8 cellular contexts compared by ENCODE assay signal in genomic region chr7:55569797-55570196, GRCh38. TPM values are rescaled to one million over a fixed set of nuclear protein-coding genes. Genes with fewer than 3 reads are reported as not detected.
A peak's percentile ranks its signal among the peaks of the same experiment; 100 is the strongest.
DNase-seq lines count a peak whose midpoint lies in the region; ATAC-seq lines count a peak whose summit lies in the region.

No MANE protein-coding gene starts in this region.

- H3K4me1 Mint-ChIP-seq in T-helper 1 cell treated with Interleukin-12 subunit alpha and Interleukin-12 subunit beta and Interleukin-4 antibody, amounts not matched to agents 30 μg/mL and 1 μg/mL, for 36 hours (ENCODE audit: low read depth): peaks cover 71% of the 10 kb centered on the region
- H3K4me1 Mint-ChIP-seq in memory B cell: peaks cover 64% of the 10 kb centered on the region

- peak; percentile 39 for ATAC-seq in GM18909 (IDR thresholded peaks at IDR 0.05; ENCODE audit: poor library complexity, unreplicated experiment)
- peak; percentile 18 for ATAC-seq in HG02884 (IDR thresholded peaks at IDR 0.05; ENCODE audit: unreplicated experiment)
- peak; percentile 10 for ATAC-seq in memory B cell (ENCODE audit: low read depth)

- no peak for DNase-seq in memory B cell (ENCODE audit: low spot score in 2 of 2)
- DNase-seq in D341Med (ENCODE audit: low spot score): no peak
- no peak for DNase-seq in posterior vena cava (ENCODE audit: low spot score)
- DNase-seq in NOMO-1 treated with dmso at 0.1 percent for 144 hours (lab: John Stamatoyannopoulos, UW; ENCODE audit: unreplicated experiment): no peak
- no peak for DNase-seq in NCI-H446 treated with DMSO at 0.1 percent for 48 hours (lab: John Stamatoyannopoulos, UW)

- no peaks in the 10 kb centered on the region for H3K27me3 Mint-ChIP-seq in T-helper 1 cell treated with Interleukin-12 subunit alpha and Interleukin-12 subunit beta and Interleukin-4 antibody, amounts not matched to agents 30 μg/mL and 1 μg/mL, for 36 hours (ENCODE audit: low read depth)
- no peaks in the 10 kb centered on the region for H3K27me3 Mint-ChIP-seq in memory B cell

- H3K27ac Mint-ChIP-seq in T-helper 1 cell treated with Interleukin-12 subunit alpha and Interleukin-12 subunit beta and Interleukin-4 antibody, amounts not matched to agents 30 μg/mL and 1 μg/mL, for 36 hours: peak overlapping the region; percentile 85
- H3K27ac Mint-ChIP-seq in memory B cell: peak overlapping the region; percentile 95

- peak overlapping the region; percentile 89 for H3K4me3 Mint-ChIP-seq in T-helper 1 cell treated with Interleukin-12 subunit alpha and Interleukin-12 subunit beta and Interleukin-4 antibody, amounts not matched to agents 30 μg/mL and 1 μg/mL, for 36 hours
- peak overlapping the region; percentile 91 for H3K4me3 Mint-ChIP-seq in memory B cell

- H3K36me3 Mint-ChIP-seq in T-helper 1 cell treated with Interleukin-12 subunit alpha and Interleukin-12 subunit beta and Interleukin-4 antibody, amounts not matched to agents 30 μg/mL and 1 μg/mL, for 36 hours (ENCODE audit: low read depth): peaks cover 38% of the 10 kb centered on the region
- H3K36me3 Mint-ChIP-seq in memory B cell: peaks cover 10% of the 10 kb centered on the region

- intact Hi-C loops in posterior vena cava (cut with DNase I): no loop called here

- no peaks in the 10 kb centered on the region for H3K9me3 Mint-ChIP-seq in T-helper 1 cell treated with Interleukin-12 subunit alpha and Interleukin-12 subunit beta and Interleukin-4 antibody, amounts not matched to agents 30 μg/mL and 1 μg/mL, for 36 hours
- no peaks in the 10 kb centered on the region for H3K9me3 Mint-ChIP-seq in memory B cell

RNA-seq across cellular contexts. Expression of gene VOPP1, which starts 2.5 kb away (rescaled TPM):
- 10 to 100 TPM; 47.4 to 56.7 TPM for total RNA-seq in posterior vena cava
